Comparison of ENCODE assay signal across 8 cellular contexts in genomic region chr6:26568601-26569432, GRCh38. TPM values are rescaled to one million over a fixed set of nuclear protein-coding genes. Genes with fewer than 3 reads are reported as not detected.
DNase-seq lines count a peak whose midpoint lies in the region; ATAC-seq and TF ChIP-seq lines count a peak whose summit lies in the region.

No MANE protein-coding gene starts in this region.

- DNase-seq in Calu3 (peak; percentile 96), Panc1 (ENCODE audit: low read depth, low spot score) (peak; percentile 99), fibroblast of gingiva (ENCODE audit: low read depth) (peak; percentile 84), naive B cell (peak; percentile 95)
- peak; percentile 99 to 100 for DNase-seq in activated T-cell treated with anti-CD3 and anti-CD28 coated beads, Interleukin-2, amount 50 U/mL, for 48 hours

- POLR2A ChIA-PET in Panc1 (lab: Charles Lee): interaction anchor here (0.6 kb wide), 1 partner anchor 12 kb away, joined by 8 read pairs; no protein-coding TSS in a partner anchor

- in situ Hi-C loops in Panc1 (cut with HindIII; ENCODE audit: low pct_unique_long_range_greater_than_20kb, low sequenced_read_pairs): no loop called here

- H3K4me3 Mint-ChIP-seq in Calu3 (ENCODE audit: low read depth, unreplicated experiment): peak overlapping the region; percentile 88
- peak overlapping the region; percentile 95 to 98 (median 96) for H3K4me3 Mint-ChIP-seq in naive B cell
- H3K4me3 Mint-ChIP-seq in stimulated activated memory B cell treated with anti-CD40 and anti-IgM and Interleukin-4, amounts not matched to agents 10 μg/mL and 1 μg/mL and 100 μg/mL, for 72 hours: peak overlapping the region; percentile 92

- TF ChIP-seq CTCF in Calu3 (IDR thresholded peaks at IDR 0.05; ENCODE audit: unreplicated experiment): no peak
- TF ChIP-seq CTCF in Panc1 (IDR thresholded peaks at IDR 0.05): peak; percentile 82

- CTCF ChIA-PET in Calu3 (lab: Charles Lee) (interaction anchor here (0.5 to 2.3 kb wide), 6 partner anchors 14 to 232 kb away, joined by 3 to 7 read pairs (median 4); partner anchors contain the start of gene HMGN4), Panc1 (lab: Charles Lee) (interaction anchor here (0.6 to 1.8 kb wide), 8 partner anchors 27 to 382 kb away, joined by 3 to 6 read pairs (median 4); no protein-coding TSS in a partner anchor)

- H3K36me3 Mint-ChIP-seq in Calu3 (ENCODE audit: insufficient read depth, unreplicated experiment) (peaks cover 37% of the 10 kb centered on the region), naive B cell (peaks cover 4 to 9% of the 10 kb centered on the region in 2 donors)
- H3K36me3 Mint-ChIP-seq in stimulated activated memory B cell treated with anti-CD40 and anti-IgM and Interleukin-4, amounts not matched to agents 10 μg/mL and 1 μg/mL and 100 μg/mL, for 72 hours: no peaks in the 10 kb centered on the region

- BruUV-seq in Calu3 (replicated peaks; lab: Mats Ljungman, UMichigan) (no TSS peak), Panc1 (replicated peaks; lab: Mats Ljungman, UMichigan) (no TSS peak)

- H3K4me3 ChIP-seq in Panc1 (ENCODE audit: low read depth in 2 of 2, low read length in 2 of 2): peak overlapping the region; percentile 69 to 82

- H3K27ac Mint-ChIP-seq in Calu3 (ENCODE audit: unreplicated experiment): peak overlapping the region; percentile 100
- peak overlapping the region; percentile 63 to 100 (median 100) for H3K27ac Mint-ChIP-seq in naive B cell
- peak overlapping the region; percentile 92 for H3K27ac Mint-ChIP-seq in stimulated activated memory B cell treated with anti-CD40 and anti-IgM and Interleukin-4, amounts not matched to agents 10 μg/mL and 1 μg/mL and 100 μg/mL, for 72 hours

- ATAC-seq in GM21723 (IDR thresholded peaks at IDR 0.05; ENCODE audit: unreplicated experiment): peak; percentile 68
- ATAC-seq in Panc1: peak; percentile 74
- peak; percentile 80 to 85 for ATAC-seq in naive B cell (ENCODE audit: low read depth in 2 of 2)
- ATAC-seq in stimulated activated memory B cell treated with anti-CD40 and anti-IgM and Interleukin-4, amounts not matched to agents 10 μg/mL and 1 μg/mL and 100 μg/mL, for 72 hours: peak; percentile 93

- intact Hi-C loops in Calu3 (cut with micrococcal nuclease; ENCODE audit: unreplicated experiment): loop anchor here (2.0 kb wide), 1 partner anchor 14 kb away; no protein-coding TSS in a partner anchor
- intact Hi-C loops in Panc1 (cut with micrococcal nuclease; ENCODE audit: unreplicated experiment): loop anchor here (2.0 kb wide), 1 partner anchor 14 kb away; no protein-coding TSS in a partner anchor

- H3K27me3 Mint-ChIP-seq in Calu3 (ENCODE audit: unreplicated experiment) (peaks cover 13% of the 10 kb centered on the region), naive B cell (peaks cover 0 to 7% (median 5%) of the 10 kb centered on the region in 3 donors)
- H3K27me3 Mint-ChIP-seq in stimulated activated memory B cell treated with anti-CD40 and anti-IgM and Interleukin-4, amounts not matched to agents 10 μg/mL and 1 μg/mL and 100 μg/mL, for 72 hours: no peaks in the 10 kb centered on the region

- H3K9me3 ChIP-seq in KOPT-K1 (ENCODE audit: insufficient read depth, low read length, poor library complexity, severe bottlenecking) (no peaks in the 10 kb centered on the region), Panc1 (ENCODE audit: control insufficient read depth, insufficient read depth, low read depth, low read length) (no peaks in the 10 kb centered on the region)

- H3K4me1 ChIP-seq in Panc1 (ENCODE audit: control insufficient read depth, insufficient read depth, low read length): peaks cover 9% of the 10 kb centered on the region; the same call in 1 of the 2 replicates

- H3K4me1 Mint-ChIP-seq in Calu3 (ENCODE audit: low read depth, unreplicated experiment) (peaks cover 28% of the 10 kb centered on the region), naive B cell (peaks cover 22 to 37% (median 33%) of the 10 kb centered on the region in 3 donors)
- H3K4me1 Mint-ChIP-seq in stimulated activated memory B cell treated with anti-CD40 and anti-IgM and Interleukin-4, amounts not matched to agents 10 μg/mL and 1 μg/mL and 100 μg/mL, for 72 hours: peaks cover 29% of the 10 kb centered on the region

- H3K36me3 ChIP-seq in KOPT-K1 (ENCODE audit: insufficient read depth, low read length) (no peaks in the 10 kb centered on the region), Panc1 (ENCODE audit: control insufficient read depth, insufficient read depth, low read length) (no peaks in the 10 kb centered on the region)

- peak overlapping the region; percentile 22 for H3K27ac ChIP-seq in KOPT-K1 (ENCODE audit: low read depth, low read length, poor library complexity, severe bottlenecking)
- H3K27ac ChIP-seq in Panc1 (ENCODE audit: low read length): peak overlapping the region; percentile 63; the same call in 1 of the 2 replicates

- no peaks in the 10 kb centered on the region for H3K27me3 ChIP-seq in Panc1 (ENCODE audit: control insufficient read depth, insufficient read depth, low read length)

- H3K9me3 Mint-ChIP-seq in Calu3 (ENCODE audit: low read depth, unreplicated experiment) (no peaks in the 10 kb centered on the region), naive B cell (peaks cover 0 to 9% (median 3%) of the 10 kb centered on the region in 7 donors)
- H3K9me3 Mint-ChIP-seq in stimulated activated memory B cell treated with anti-CD40 and anti-IgM and Interleukin-4, amounts not matched to agents 10 μg/mL and 1 μg/mL and 100 μg/mL, for 72 hours: no peaks in the 10 kb centered on the region

RNA-seq across cellular contexts. Expression of gene ABT1, which starts 27.9 kb away (rescaled TPM):
- 18.8 and 20.9 TPM in 2 replicates for total RNA-seq in Calu3 (2022)
- 18.0 TPM for total RNA-seq in Panc1 (2021; ENCODE audit: unreplicated experiment)
- 15.2 TPM for polyA plus RNA-seq in Panc1 (2012; ENCODE audit: insufficient read length)
- polyA plus RNA-seq in naive B cell (ENCODE audit: low read depth in 6 of 6): 10 to 100 TPM; 42.7 to 74.2 (median 49.0) TPM

RNA-seq across cellular contexts. Expression of gene HMGN4, which starts 30.7 kb away (rescaled TPM):
- total RNA-seq in Calu3 (2022): 49.7 and 60.0 TPM in 2 replicates
- 60.5 TPM for total RNA-seq in Panc1 (2021; ENCODE audit: unreplicated experiment)
- polyA plus RNA-seq in Panc1 (2012; ENCODE audit: insufficient read length): 67.7 TPM
- 100 to 1,000 TPM; 127 to 198 (median 172) TPM for polyA plus RNA-seq in naive B cell (ENCODE audit: low read depth in 6 of 6)

Comparison
In these comparisons a context has a peak if more than half of its experiments do, and no peak if none do; other contexts are left out.
1. Peak in every context shown above with its lines: DNase-seq, ATAC-seq, H3K4me3 ChIP-seq and H3K27ac ChIP-seq.